23 cellular contexts compared by ENCODE assay signal in genomic region chr1:58363639-58364038, GRCh38.
DNase-seq lines count a peak whose midpoint lies in the region; ATAC-seq and TF ChIP-seq lines count a peak whose summit lies in the region.
"Had no signal": no experiment of that assay in that cellular context is flagged by ENCODE, and none has a peak within 500 bp of the region (broad histone marks: within the 10 kb centered on the region; RNA-seq: fewer than 3 reads in every experiment).

No MANE protein-coding gene starts in this region.

- H3K4me3 Mint-ChIP-seq in activated naive CD8-positive, alpha-beta T cell treated with anti-CD3 and anti-CD28 coated beads for 36 hours: no peak overlapping the region
- H3K4me3 Mint-ChIP-seq in neural progenitor cell: no peak overlapping the region
- H3K4me3 Mint-ChIP-seq: activated CD8-positive, alpha-beta memory T cell treated with anti-CD3 and anti-CD28 coated beads, Interleukin-2, amount 10 ng/mL, durations not matched to agents 7 days and 5 days; activated naive CD4-positive, alpha-beta T cell treated with anti-CD3 and anti-CD28 coated beads, Interleukin-2, amount 50 U/mL, for 24 hours; activated T-cell treated with anti-CD3 and anti-CD28 coated beads, Interleukin-2, amount 50 U/mL, for 72 hours; CD4-positive, alpha-beta T cell; T-helper 1 cell treated with Interleukin-12 subunit alpha and Interleukin-12 subunit beta and Interleukin-4 antibody, amounts not matched to agents 30 μg/mL and 1 μg/mL, for 36 hours had no signal

- H3K27me3 ChIP-seq in H7 (ENCODE audit: control insufficient read depth, insufficient read depth, low read length): no peaks in the 10 kb centered on the region
- no peaks in the 10 kb centered on the region for H3K27me3 ChIP-seq in neural progenitor cell

- H3K4me3 ChIP-seq in H7 (ENCODE audit: insufficient read depth, low read depth, low read length) (no peak overlapping the region), neural progenitor cell (no peak overlapping the region)
- H3K4me3 ChIP-seq: HAP-1, lower lobe of right lung had no signal

- TF ChIP-seq CTCF in GM10266 (IDR thresholded peaks at IDR 0.05; ENCODE audit: control insufficient read depth, insufficient read depth, low read depth, missing control alignments) (no peak), neural progenitor cell (IDR thresholded peaks at IDR 0.05) (peak; percentile 43)

- no peaks in the 10 kb centered on the region for H4K20me1 ChIP-seq in neural progenitor cell (ENCODE audit: low read depth)

- H3K9me3 Mint-ChIP-seq in activated naive CD8-positive, alpha-beta T cell treated with anti-CD3 and anti-CD28 coated beads for 36 hours: no peaks in the 10 kb centered on the region
- H3K9me3 Mint-ChIP-seq in neural progenitor cell: peaks cover 9% of the 10 kb centered on the region
- H3K9me3 Mint-ChIP-seq: activated naive CD4-positive, alpha-beta T cell treated with anti-CD3 and anti-CD28 coated beads, Interleukin-2, amount 50 U/mL, for 24 hours; activated T-cell treated with anti-CD3 and anti-CD28 coated beads, Interleukin-2, amount 50 U/mL, for 72 hours; CD4-positive, alpha-beta T cell; T-helper 1 cell treated with Interleukin-12 subunit alpha and Interleukin-12 subunit beta and Interleukin-4 antibody, amounts not matched to agents 30 μg/mL and 1 μg/mL, for 36 hours had no signal

- H3F3A ChIP-seq in neural progenitor cell (ENCODE audit: low read depth): peaks cover 6% of the 10 kb centered on the region

- H3K9ac ChIP-seq in neural progenitor cell: no peak overlapping the region

- H3K4me2 ChIP-seq in neural progenitor cell: peak overlapping the region; percentile 55

- no peaks in the 10 kb centered on the region for H3K79me2 ChIP-seq in neural progenitor cell (ENCODE audit: low read depth)

- DNase-seq in GM10266 (ENCODE audit: extremely low spot score): peak; percentile 15
- peak; percentile 21 for DNase-seq in H7
- peak; percentile 4 for DNase-seq in activated naive CD8-positive, alpha-beta T cell treated with anti-CD3 and anti-CD28 coated beads for 36 hours
- DNase-seq in neural progenitor cell (ENCODE audit: low spot score): peak; percentile 69
- DNase-seq in NCI-H1417 (lab: John Stamatoyannopoulos, UW): no peak
- DNase-seq in substantia nigra (lab: John Stamatoyannopoulos, UW): no peak
- DNase-seq: activated CD4-positive, alpha-beta T cell treated with anti-CD3 and anti-CD28 coated beads for 48 hours; activated CD8-positive, alpha-beta memory T cell treated with anti-CD3 and anti-CD28 coated beads, Interleukin-2, amount 10 ng/mL, durations not matched to agents 7 days and 5 days; aorta; caudate nucleus; CD4-positive, alpha-beta T cell; islet precursor cell; Kasumi-1; lower lobe of right lung; NCI-H1930; posterior cingulate gyrus; trophoblast cell had no signal

- no peaks in the 10 kb centered on the region for H3K9me3 ChIP-seq in neural progenitor cell (ENCODE audit: low read depth)
- H3K9me3 ChIP-seq: HAP-1, lower lobe of right lung had no signal

- no peak for ATAC-seq in HG02884 (IDR thresholded peaks at IDR 0.05; ENCODE audit: unreplicated experiment)
- ATAC-seq: activated CD8-positive, alpha-beta memory T cell treated with anti-CD3 and anti-CD28 coated beads, Interleukin-2, amount 10 ng/mL, durations not matched to agents 7 days and 5 days; lower lobe of right lung; sciatic nerve had no signal

- peaks cover 2% of the 10 kb centered on the region for H3K4me1 Mint-ChIP-seq in activated naive CD8-positive, alpha-beta T cell treated with anti-CD3 and anti-CD28 coated beads for 36 hours
- peaks cover 46% of the 10 kb centered on the region for H3K4me1 Mint-ChIP-seq in neural progenitor cell
- H3K4me1 Mint-ChIP-seq: activated CD8-positive, alpha-beta memory T cell treated with anti-CD3 and anti-CD28 coated beads, Interleukin-2, amount 10 ng/mL, durations not matched to agents 7 days and 5 days; activated naive CD4-positive, alpha-beta T cell treated with anti-CD3 and anti-CD28 coated beads, Interleukin-2, amount 50 U/mL, for 24 hours had no signal

- H3K27ac Mint-ChIP-seq in activated naive CD8-positive, alpha-beta T cell treated with anti-CD3 and anti-CD28 coated beads for 36 hours: no peak overlapping the region
- peak overlapping the region; percentile 22 for H3K27ac Mint-ChIP-seq in neural progenitor cell
- H3K27ac Mint-ChIP-seq: activated CD8-positive, alpha-beta memory T cell treated with anti-CD3 and anti-CD28 coated beads, Interleukin-2, amount 10 ng/mL, durations not matched to agents 7 days and 5 days; activated naive CD4-positive, alpha-beta T cell treated with anti-CD3 and anti-CD28 coated beads, Interleukin-2, amount 50 U/mL, for 24 hours; activated T-cell treated with anti-CD3 and anti-CD28 coated beads, Interleukin-2, amount 50 U/mL, for 72 hours; CD4-positive, alpha-beta T cell; T-helper 1 cell treated with Interleukin-12 subunit alpha and Interleukin-12 subunit beta and Interleukin-4 antibody, amounts not matched to agents 30 μg/mL and 1 μg/mL, for 36 hours had no signal

- no peaks in the 10 kb centered on the region for H3K36me3 Mint-ChIP-seq in activated naive CD8-positive, alpha-beta T cell treated with anti-CD3 and anti-CD28 coated beads for 36 hours
- H3K36me3 Mint-ChIP-seq in neural progenitor cell: no peaks in the 10 kb centered on the region
- H3K36me3 Mint-ChIP-seq: activated CD8-positive, alpha-beta memory T cell treated with anti-CD3 and anti-CD28 coated beads, Interleukin-2, amount 10 ng/mL, durations not matched to agents 7 days and 5 days; activated naive CD4-positive, alpha-beta T cell treated with anti-CD3 and anti-CD28 coated beads, Interleukin-2, amount 50 U/mL, for 24 hours had no signal

- H3K36me3 ChIP-seq in H7 (replicated peaks; ENCODE audit: control insufficient read depth, insufficient read depth, low read length): no peaks in the 10 kb centered on the region
- no peaks in the 10 kb centered on the region for H3K36me3 ChIP-seq in neural progenitor cell
- H3K36me3 ChIP-seq: HAP-1, lower lobe of right lung had no signal

- peaks cover 16% of the 10 kb centered on the region for H3K4me1 ChIP-seq in neural progenitor cell
- H3K4me1 ChIP-seq: HAP-1, lower lobe of right lung had no signal

- no peaks in the 10 kb centered on the region for H3K27me3 Mint-ChIP-seq in activated naive CD8-positive, alpha-beta T cell treated with anti-CD3 and anti-CD28 coated beads for 36 hours
- H3K27me3 Mint-ChIP-seq in neural progenitor cell (ENCODE audit: insufficient read depth, low read depth): no peaks in the 10 kb centered on the region
- H3K27me3 Mint-ChIP-seq: CD4-positive, alpha-beta T cell had no signal

- no peak overlapping the region for H2AFZ ChIP-seq in neural progenitor cell (replicated peaks)

- no peak overlapping the region for H3K27ac ChIP-seq in neural progenitor cell
- no peak overlapping the region for H3K27ac ChIP-seq in substantia nigra (ENCODE audit: low read depth, low read length, poor library complexity, severe bottlenecking)
- H3K27ac ChIP-seq: lower lobe of right lung had no signal

Comparison
In these comparisons a context has a peak if more than half of its experiments do, and no peak if none do; other contexts are left out.
1. DNase-seq: peak in GM10266 (single experiment), H7 (single experiment), activated naive CD8-positive, alpha-beta T cell treated with anti-CD3 and anti-CD28 coated beads for 36 hours (single experiment) and neural progenitor cell (single experiment); none in NCI-H1417 (0 of 3) and substantia nigra (0 of 49).